8 cellular contexts compared by ENCODE assay signal in the genomic region with DNA sequence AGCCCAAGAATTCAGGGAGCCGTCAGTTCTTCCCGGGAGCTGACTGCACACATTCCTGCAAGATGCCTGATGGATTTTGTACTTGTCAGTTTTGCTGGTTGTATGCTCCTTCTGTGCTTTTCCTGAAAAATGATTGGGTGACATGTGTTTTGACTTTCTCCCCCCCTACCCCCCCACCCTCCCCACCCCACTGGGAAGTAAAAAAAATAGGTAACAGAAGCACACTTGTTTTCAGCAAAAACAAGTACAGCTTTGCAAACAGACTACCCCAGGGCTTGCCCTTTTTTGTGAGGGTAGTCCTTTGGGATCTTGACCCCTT. TPM values are rescaled to one million over a fixed set of nuclear protein-coding genes. Genes with fewer than 3 reads are reported as not detected.
DNase-seq lines count a peak whose midpoint lies in the region; ATAC-seq and TF ChIP-seq lines count a peak whose summit lies in the region.

No MANE protein-coding gene starts in this region.

- peaks cover 15 to 42% of the 10 kb centered on the region in 2 donors for H3K36me3 Mint-ChIP-seq in CD4-positive, alpha-beta memory T cell

- no peaks in the 10 kb centered on the region for H3K27me3 ChIP-seq in CD4-positive, alpha-beta memory T cell (ENCODE audit: insufficient read depth, low read length)
- H3K27me3 ChIP-seq in PC-9 (ENCODE audit: insufficient read depth, low read depth): no peaks in the 10 kb centered on the region
- peaks cover 25% of the 10 kb centered on the region for H3K27me3 ChIP-seq in neutrophil

- no peak for TF ChIP-seq CTCF in PC-9 (conservative IDR thresholded peaks at IDR 0.05)
- TF ChIP-seq CTCF in epithelial cell of proximal tubule (conservative IDR thresholded peaks at IDR 0.05; ENCODE audit: low read depth, low read length): no peak
- no peak for TF ChIP-seq CTCF in neutrophil (IDR thresholded peaks at IDR 0.05)

- H3K27ac ChIP-seq in CD4-positive, alpha-beta memory T cell (ENCODE audit: low read depth, low read length): peak overlapping the region; percentile 65
- H3K27ac ChIP-seq in PC-9 (peak overlapping the region; percentile 9), neutrophil (peak overlapping the region; percentile 96)

- no peaks in the 10 kb centered on the region for H3K36me3 ChIP-seq in CD4-positive, alpha-beta memory T cell (ENCODE audit: insufficient read depth, low read length)
- H3K36me3 ChIP-seq in PC-9 (ENCODE audit: low read depth): peaks cover 36% of the 10 kb centered on the region
- H3K36me3 ChIP-seq in neutrophil: peaks cover 40% of the 10 kb centered on the region

- H3K27me3 Mint-ChIP-seq in CD4-positive, alpha-beta memory T cell: peaks cover 4 to 5% of the 10 kb centered on the region in 2 donors

- H3K9me2 ChIP-seq in PC-9 (ENCODE audit: insufficient read depth): no peaks in the 10 kb centered on the region

- peak overlapping the region; percentile 52 to 67 for H3K4me3 ChIP-seq in CD4-positive, alpha-beta memory T cell (ENCODE audit: low read length in 2 of 2)
- H3K4me3 ChIP-seq in PC-9: peak overlapping the region; percentile 85
- H3K4me3 ChIP-seq in epithelial cell of proximal tubule (ENCODE audit: low read depth, low read length): peak overlapping the region; percentile 87
- H3K4me3 ChIP-seq in neutrophil (ENCODE audit: low read depth in 1 of 2, low read length in 1 of 2): peak overlapping the region; percentile 97 to 99

- H3K27ac Mint-ChIP-seq in CD4-positive, alpha-beta memory T cell: peak overlapping the region; percentile 65 to 97 (median 81)

- H3K4me3 Mint-ChIP-seq in CD4-positive, alpha-beta memory T cell: peak overlapping the region; percentile 82 to 94 (median 90)

- no peaks in the 10 kb centered on the region for H3K9me3 ChIP-seq in CD4-positive, alpha-beta memory T cell (ENCODE audit: control insufficient read depth in 1 of 2, low read length in 2 of 2)
- H3K9me3 ChIP-seq in PC-9 (ENCODE audit: insufficient read depth, low read depth) (no peaks in the 10 kb centered on the region), neutrophil (no peaks in the 10 kb centered on the region)

- CTCF ChIA-PET in CD4-positive, alpha-beta memory T cell (lab: Charles Lee; ENCODE audit: partially characterized antibody): interaction anchor here (1.4 kb wide), 1 partner anchor 67 kb away, joined by 4 read pairs; no protein-coding TSS in a partner anchor
- CTCF ChIA-PET in PC-9 (lab: Charles Lee): no interaction called here

- POLR2A ChIA-PET in CD4-positive, alpha-beta memory T cell (lab: Charles Lee; ENCODE audit: partially characterized antibody): interaction anchor here (3.4 kb wide), 1 partner anchor 68 kb away, joined by 22 read pairs; the partner anchor contains the start of gene FADD
- POLR2A ChIA-PET in PC-9 (lab: Charles Lee; ENCODE audit: unreplicated experiment): interaction anchor here (0.5 to 0.7 kb wide), 2 partner anchors 59 to 1148 kb away, joined by 6 to 11 read pairs; no protein-coding TSS in a partner anchor

- H3K4me1 ChIP-seq in CD4-positive, alpha-beta memory T cell (ENCODE audit: insufficient read depth, low read length): peaks cover 50% of the 10 kb centered on the region
- H3K4me1 ChIP-seq in PC-9 (replicated peaks; ENCODE audit: insufficient read depth) (peaks cover 25% of the 10 kb centered on the region), neutrophil (ENCODE audit: control insufficient read depth in 1 of 2, insufficient read depth in 1 of 2, low read depth in 1 of 2, low read length in 1 of 2) (peaks cover 40 to 41% of the 10 kb centered on the region in 2 experiments)

- H2AFZ ChIP-seq in PC-9: no peak overlapping the region; the same call in 1 of the 2 replicates

- no peak for ATAC-seq in HG02981 (IDR thresholded peaks at IDR 0.05; ENCODE audit: unreplicated experiment)
- ATAC-seq in HG03139 (IDR thresholded peaks at IDR 0.05; ENCODE audit: unreplicated experiment): no peak

- BruUV-seq in PC-9 (replicated peaks; lab: Mats Ljungman, UMichigan): no TSS peak

- peak overlapping the region; percentile 85 for H3K4me2 ChIP-seq in PC-9

- peaks cover 26 to 61% (median 46%) of the 10 kb centered on the region in 4 donors for H3K4me1 Mint-ChIP-seq in CD4-positive, alpha-beta memory T cell

- peaks cover 12% of the 10 kb centered on the region for H3F3A ChIP-seq in PC-9 (ENCODE audit: insufficient read depth, low read depth)

- no peak for DNase-seq in CD4-positive, alpha-beta memory T cell
- DNase-seq in PC-9 (no peak), epithelial cell of proximal tubule (ENCODE audit: low read depth) (no peak), amniotic stem cell (lab: John Stamatoyannopoulos, UW) (no peak)
- DNase-seq in stimulated activated CD4-positive, alpha-beta T cell treated with anti-CD3 and anti-CD28 coated beads, Interleukin-2, amount 100 ng/mL, for 24 hours: no peak

- H3K79me2 ChIP-seq in PC-9 (ENCODE audit: low read depth): peaks cover 71% of the 10 kb centered on the region

- H3K9me3 Mint-ChIP-seq in CD4-positive, alpha-beta memory T cell: no peaks in the 10 kb centered on the region

- H4K20me1 ChIP-seq in PC-9 (ENCODE audit: insufficient read depth): peaks cover 29% of the 10 kb centered on the region

- intact Hi-C loops in CD4-positive, alpha-beta memory T cell (cut with micrococcal nuclease): no loop called here
- intact Hi-C loops in PC-9 (cut with micrococcal nuclease; ENCODE audit: unreplicated experiment): loop anchor here (2.0 kb wide), 1 partner anchor 35 kb away; no protein-coding TSS in a partner anchor

RNA-seq across cellular contexts. Expression of gene PPFIA1, which starts 1.1 kb away (rescaled TPM):
- 10 to 100 TPM; 52.0 to 54.8 TPM for total RNA-seq in CD4-positive, alpha-beta memory T cell
- 10 to 100 TPM in 1 of 2 donors, 1 to 10 TPM in 1; 4.3 to 19.5 TPM for polyA plus RNA-seq in CD4-positive, alpha-beta memory T cell
- total RNA-seq in PC-9 (2021) (81.1 and 86.8 TPM in 2 replicates), epithelial cell of proximal tubule (18.0 and 23.9 TPM in 2 replicates)

Comparison
In these comparisons a context has a peak if more than half of its experiments do, and no peak if none do; other contexts are left out.
1. H3K27ac ChIP-seq: peak in every context shown above with its lines; median percentile 96 in neutrophil; 65 in CD4-positive, alpha-beta memory T cell; 9 in PC-9.